Comparison of ENCODE assay signal across 21 cellular contexts in genomic region chr12:96408993-96409392, GRCh38. TPM values are rescaled to one million over a fixed set of nuclear protein-coding genes. Genes with fewer than 3 reads are reported as not detected.
A peak's percentile ranks its signal among the peaks of the same experiment; 100 is the strongest.
DNase-seq lines count a peak whose midpoint lies in the region; ATAC-seq, FAIRE-seq and TF ChIP-seq lines count a peak whose summit lies in the region.
"Had no signal": no experiment of that assay in that cellular context is flagged by ENCODE, and none has a peak within 500 bp of the region (broad histone marks: within the 10 kb centered on the region; RNA-seq: fewer than 3 reads in every experiment).

No MANE protein-coding gene starts in this region.

- no peak overlapping the region for H3K4me3 ChIP-seq in OCI-LY7 (ENCODE audit: low read depth, low read length, poor library complexity, severe bottlenecking)
- H3K4me3 ChIP-seq in fibroblast of villous mesenchyme (ENCODE audit: low read depth, low read length) = no peak overlapping the region
- H3K4me3 ChIP-seq in uterus = no peak overlapping the region
- no peak overlapping the region for H3K4me3 ChIP-seq in small intestine (ENCODE audit: low read depth in 1 of 2, low read length in 2 of 2)
- no peak overlapping the region for H3K4me3 ChIP-seq in colonic mucosa
- H3K4me3 ChIP-seq: BLaER1, GM12878, GM23248, HAP-1 had no signal

- no peaks in the 10 kb centered on the region for H3K79me2 ChIP-seq in OCI-LY7 (ENCODE audit: insufficient read depth, low read depth, low read length)

- no peaks in the 10 kb centered on the region for H4K20me1 ChIP-seq in OCI-LY7 (ENCODE audit: insufficient read depth, low read length)
- H4K20me1 ChIP-seq: BLaER1 had no signal

- no peaks in the 10 kb centered on the region for H3K27me3 ChIP-seq in uterus
- H3K27me3 ChIP-seq in small intestine (ENCODE audit: control insufficient read depth in 2 of 2, insufficient read depth in 2 of 2, low read length in 2 of 2) = no peaks in the 10 kb centered on the region
- H3K27me3 ChIP-seq in colonic mucosa = no peaks in the 10 kb centered on the region
- H3K27me3 ChIP-seq: BLaER1 had no signal

- FAIRE-seq in small intestine (lab: Jason Lieb, UNC) = no peak
- FAIRE-seq: GM12878, GM19239, HTR-8/SVneo had no signal

- CTCF ChIA-PET in HEK293T (lab: Yijun Ruan, JAX) = interaction anchor here (0.9 kb wide), 1 partner anchor 13 kb away, joined by 4 read pairs; no protein-coding TSS in a partner anchor
- CTCF ChIA-PET in OCI-LY7 (lab: Charles Lee; ENCODE audit: unreplicated experiment) = no interaction called here

- DNase-seq in HEK293T (ENCODE audit: extremely low spot score) (no peak), OCI-LY7 (ENCODE audit: low spot score) (no peak), fibroblast of villous mesenchyme (ENCODE audit: low read depth) (peak; percentile 72), uterus (no peak), small intestine (no peak), colonic mucosa (no peak)
- DNase-seq: 8988T; Calu3; CD8-positive, alpha-beta T cell; DMS53; DND-41; EL; GM23248; HFFc6; IMR-90 had no signal

- H3K27ac ChIP-seq in OCI-LY7 (ENCODE audit: low read depth, low read length, poor library complexity, severe bottlenecking) (no peak overlapping the region), uterus (peak overlapping the region; percentile 62 to 77), small intestine (ENCODE audit: low read depth in 1 of 2, low read length in 1 of 2) (no peak overlapping the region), colonic mucosa (no peak overlapping the region)
- H3K27ac ChIP-seq: BLaER1, GM23248 had no signal

- H3K4me2 ChIP-seq in OCI-LY7 (ENCODE audit: low read length) = no peak overlapping the region

- intact Hi-C loops in OCI-LY7 (cut with micrococcal nuclease; ENCODE audit: unreplicated experiment) = loop anchor here (5.0 to 10.0 kb wide), 2 partner anchors 93 to 374 kb away; partner anchors contain the start of gene LTA4H
- intact Hi-C loops in uterus (cut with DNase I; ENCODE audit: low total_unique reads) = loop anchor here (10.0 kb wide), 1 partner anchor 76 kb away; the partner anchor contains the start of gene CFAP54
- intact Hi-C loops in colonic mucosa (cut with DNase I) = no loop called here

- no TSS peak for BruUV-seq in OCI-LY7 (replicated peaks; lab: Mats Ljungman, UMichigan)

- no peak for TF ChIP-seq POLR2A in uterus (IDR thresholded peaks at IDR 0.05)

- H3K36me3 ChIP-seq in OCI-LY7 (ENCODE audit: insufficient read depth, low read length) = no peaks in the 10 kb centered on the region
- H3K36me3 ChIP-seq in uterus = no peaks in the 10 kb centered on the region
- H3K36me3 ChIP-seq in small intestine (ENCODE audit: control insufficient read depth in 2 of 2, insufficient read depth in 2 of 2, low read length in 2 of 2) = no peaks in the 10 kb centered on the region
- H3K36me3 ChIP-seq in colonic mucosa = no peaks in the 10 kb centered on the region
- H3K36me3 ChIP-seq: BLaER1, HAP-1 had no signal

- no peak for ATAC-seq in GM19452 (IDR thresholded peaks at IDR 0.05; ENCODE audit: unreplicated experiment)
- ATAC-seq: CD8-positive, alpha-beta T cell; GM12878 had no signal

- TF ChIP-seq CTCF in OCI-LY7 (conservative IDR thresholded peaks at IDR 0.05; ENCODE audit: low read length) = no peak
- TF ChIP-seq CTCF in fibroblast of villous mesenchyme (IDR thresholded peaks at IDR 0.05; ENCODE audit: insufficient read depth, low read depth, low read length) = no peak
- TF ChIP-seq CTCF in uterus (IDR thresholded peaks at IDR 0.05) = no peak
- no peak for TF ChIP-seq CTCF in colonic mucosa (IDR thresholded peaks at IDR 0.05)

- H3K4me1 ChIP-seq in OCI-LY7 (ENCODE audit: insufficient read depth, low read length, poor library complexity, severe bottlenecking) (peaks cover 59% of the 10 kb centered on the region), uterus (no peaks in the 10 kb centered on the region), small intestine (ENCODE audit: control insufficient read depth in 2 of 2, insufficient read depth in 1 of 2, low read depth in 1 of 2, low read length in 1 of 2) (no peaks in the 10 kb centered on the region), colonic mucosa (no peaks in the 10 kb centered on the region)

- no peak overlapping the region for H3K9ac ChIP-seq in colonic mucosa (ENCODE audit: low read depth in 2 of 2, low read length in 2 of 2)
- H3K9ac ChIP-seq: BLaER1, GM23248 had no signal

- POLR2A ChIA-PET in HEK293T (lab: Yijun Ruan, JAX) (no interaction called here), OCI-LY7 (lab: Charles Lee) (interaction anchor here (1.4 to 1.6 kb wide), 2 partner anchors 10 to 49 kb away, joined by 5 to 6 read pairs; no protein-coding TSS in a partner anchor)

- H3K9me3 ChIP-seq in OCI-LY7 (ENCODE audit: low read length) (no peaks in the 10 kb centered on the region), uterus (no peaks in the 10 kb centered on the region), small intestine (ENCODE audit: control insufficient read depth, low read depth) (no peaks in the 10 kb centered on the region), colonic mucosa (no peaks in the 10 kb centered on the region)
- H3K9me3 ChIP-seq: BLaER1, HAP-1 had no signal

- no peaks in the 10 kb centered on the region for H3K9me2 ChIP-seq in OCI-LY7 (ENCODE audit: insufficient read depth, low read length)

- peak overlapping the region; percentile 6; the same call in 1 of the 2 replicates for H2AFZ ChIP-seq in OCI-LY7 (ENCODE audit: low read length)
- H2AFZ ChIP-seq: GM23248 had no signal

- WGBS in small intestine, 3 donors = 96 to 97% (median 97%) methylated on average over 3 of the region's 3 CpGs

TF ChIP-seq in HEK293T, 16 proteins besides CTCF, POLR2A, EP300 and RAD21:
- TF ChIP-seq ARNT (IDR thresholded peaks at IDR 0.05) (no peak), CTBP1 (IDR thresholded peaks at IDR 0.05; ENCODE audit: borderline replicate concordance) (0 out of 2 replicates have a peak, but pooled peaks have one; percentile 49), PKNOX1 (IDR thresholded peaks at IDR 0.05) (peak; percentile 89)
TF ChIP-seq in HEK293T: peak in this region for 2.

RNA-seq across cellular contexts. Expression of gene CDK17, which starts 8.8 kb away (rescaled TPM):
- total RNA-seq in OCI-LY7 (2014; rRNA removed; shearing (Covaris generic)) = 34.5 and 36.3 TPM in 2 replicates
- total RNA-seq in OCI-LY7 (2022) (42.1 and 43.4 TPM in 2 replicates), fibroblast of villous mesenchyme (61.5 and 73.8 TPM in 2 replicates), uterus (100 to 1,000 TPM in 2 of 4 donors, 10 to 100 TPM in 2; 93.5 to 105 (median 102) TPM), colonic mucosa (10 to 100 TPM; 13.2 to 23.4 TPM)
- polyA plus RNA-seq in small intestine = 1 to 10 TPM; 7.6 to 8.5 (median 8.3) TPM

Comparison
In these comparisons a context has a peak if more than half of its experiments do, and no peak if none do; other contexts are left out.
1. H3K27ac ChIP-seq: peak in uterus (2 of 2); none in OCI-LY7 (single experiment), small intestine (0 of 2) and colonic mucosa (single experiment).